ENCODE assay signal across 8 cellular contexts in genomic region chr17:49496183-49496865, GRCh38. TPM values are rescaled to one million over a fixed set of nuclear protein-coding genes. Genes with fewer than 3 reads are reported as not detected.
A peak's percentile ranks its signal among the peaks of the same experiment; 100 is the strongest.
DNase-seq lines count a peak whose midpoint lies in the region; ATAC-seq and TF ChIP-seq lines count a peak whose summit lies in the region.

No MANE protein-coding gene starts in this region.

- H3K36me3 ChIP-seq in BE2C = no peaks in the 10 kb centered on the region
- H3K36me3 ChIP-seq in neural progenitor cell = no peaks in the 10 kb centered on the region

- H3K9me3 ChIP-seq in BE2C = no peaks in the 10 kb centered on the region
- no peaks in the 10 kb centered on the region for H3K9me3 ChIP-seq in neural progenitor cell (ENCODE audit: low read depth)

- no peak overlapping the region for H3K27ac ChIP-seq in foreskin keratinocyte
- H3K27ac ChIP-seq in neural progenitor cell = no peak overlapping the region

- H3K27me3 Mint-ChIP-seq in neural progenitor cell (ENCODE audit: insufficient read depth, low read depth) = peaks cover 64% of the 10 kb centered on the region
- H3K27me3 Mint-ChIP-seq in stimulated activated naive CD8-positive, alpha-beta T cell treated with anti-CD3 and anti-CD28 coated beads, Interleukin-15, Interleukin-2, amounts not matched to agents 100 ng/mL and 50 ng/mL, for 24 hours = peaks cover 60% of the 10 kb centered on the region

- peak overlapping the region; percentile 96 for H2AFZ ChIP-seq in neural progenitor cell (replicated peaks)

- H3K9ac ChIP-seq in neural progenitor cell = no peak overlapping the region

- peaks cover 2% of the 10 kb centered on the region for H3K9me3 Mint-ChIP-seq in neural progenitor cell
- H3K9me3 Mint-ChIP-seq in stimulated activated naive CD8-positive, alpha-beta T cell treated with anti-CD3 and anti-CD28 coated beads, Interleukin-15, Interleukin-2, amounts not matched to agents 100 ng/mL and 50 ng/mL, for 24 hours = no peaks in the 10 kb centered on the region

- peak overlapping the region; percentile 99 for H3K4me2 ChIP-seq in neural progenitor cell

- ATAC-seq in foreskin keratinocyte (peak; percentile 68), HG03469 (IDR thresholded peaks at IDR 0.05; ENCODE audit: unreplicated experiment) (no peak)

- peak overlapping the region; percentile 56 for H3K4me3 ChIP-seq in BE2C (ENCODE audit: low read depth, low read length)
- H3K4me3 ChIP-seq in neural progenitor cell = peak overlapping the region; percentile 88

- H3K4me3 Mint-ChIP-seq in neural progenitor cell = peak overlapping the region; percentile 84
- H3K4me3 Mint-ChIP-seq in stimulated activated naive CD8-positive, alpha-beta T cell treated with anti-CD3 and anti-CD28 coated beads, Interleukin-15, Interleukin-2, amounts not matched to agents 100 ng/mL and 50 ng/mL, for 24 hours = peak overlapping the region; percentile 60

- peaks cover 27% of the 10 kb centered on the region for H3K27me3 ChIP-seq in BE2C
- H3K27me3 ChIP-seq in foreskin keratinocyte = peaks cover 48% of the 10 kb centered on the region
- H3K27me3 ChIP-seq in neural progenitor cell = peaks cover 70% of the 10 kb centered on the region

- H3K36me3 Mint-ChIP-seq in neural progenitor cell = no peaks in the 10 kb centered on the region
- H3K36me3 Mint-ChIP-seq in stimulated activated naive CD8-positive, alpha-beta T cell treated with anti-CD3 and anti-CD28 coated beads, Interleukin-15, Interleukin-2, amounts not matched to agents 100 ng/mL and 50 ng/mL, for 24 hours (ENCODE audit: low read depth) = no peaks in the 10 kb centered on the region

- DNase-seq in BE2C (peak; percentile 92), HCEC 1CT (peak; percentile 34), foreskin keratinocyte (no peak), neural progenitor cell (ENCODE audit: low spot score) (peak; percentile 94)
- DNase-seq in activated effector memory CD4-positive, alpha-beta T cell treated with anti-CD3 and anti-CD28 coated beads, Interleukin-2, amount 50 U/mL, for 16 hours = peak; percentile 93

- H3K4me1 Mint-ChIP-seq in neural progenitor cell = peaks cover 26% of the 10 kb centered on the region
- H3K4me1 Mint-ChIP-seq in stimulated activated naive CD8-positive, alpha-beta T cell treated with anti-CD3 and anti-CD28 coated beads, Interleukin-15, Interleukin-2, amounts not matched to agents 100 ng/mL and 50 ng/mL, for 24 hours (ENCODE audit: low read depth) = peaks cover 17% of the 10 kb centered on the region

- peaks cover 45% of the 10 kb centered on the region for H3F3A ChIP-seq in neural progenitor cell (ENCODE audit: low read depth)

- H3K27ac Mint-ChIP-seq in neural progenitor cell = no peak overlapping the region
- no peak overlapping the region for H3K27ac Mint-ChIP-seq in stimulated activated naive CD8-positive, alpha-beta T cell treated with anti-CD3 and anti-CD28 coated beads, Interleukin-15, Interleukin-2, amounts not matched to agents 100 ng/mL and 50 ng/mL, for 24 hours

- peaks cover 25% of the 10 kb centered on the region for H4K20me1 ChIP-seq in neural progenitor cell (ENCODE audit: low read depth)

- H3K79me2 ChIP-seq in neural progenitor cell (ENCODE audit: low read depth) = no peaks in the 10 kb centered on the region

- H3K4me1 ChIP-seq in BE2C = no peaks in the 10 kb centered on the region
- peaks cover 3% of the 10 kb centered on the region for H3K4me1 ChIP-seq in foreskin keratinocyte
- peaks cover 26% of the 10 kb centered on the region for H3K4me1 ChIP-seq in neural progenitor cell

- peak; percentile 61 for TF ChIP-seq CTCF in BE2C (IDR thresholded peaks at IDR 0.05; ENCODE audit: low read depth, low read length)
- peak; percentile 87 for TF ChIP-seq CTCF in foreskin keratinocyte (conservative IDR thresholded peaks at IDR 0.05)
- peak; percentile 81 for TF ChIP-seq CTCF in neural progenitor cell (IDR thresholded peaks at IDR 0.05)

TF ChIP-seq in PFSK-1, 5 proteins besides CTCF, POLR2A, EP300 and RAD21:
- TF ChIP-seq TAF1 (IDR thresholded peaks at IDR 0.05; ENCODE audit: borderline replicate concordance, insufficient read depth, low read length) (no peak), FOXP2 (optimal IDR thresholded peaks at IDR 0.05; ENCODE audit: borderline replicate concordance, extremely low read depth, extremely low read length, insufficient read depth) (peak; percentile 68)

RNA-seq across cellular contexts. Expression of gene NGFR, which starts 1.2 kb away (rescaled TPM):
- polyA plus RNA-seq in BE2C (2012; ENCODE audit: insufficient read depth, insufficient read length, low read depth) = 0.48 TPM
- polyA plus RNA-seq in PFSK-1 (2012; ENCODE audit: insufficient read length, low read depth) = 82.0 TPM
- total RNA-seq in foreskin keratinocyte (0.95 and 2.7 TPM in 2 replicates), neural progenitor cell (ENCODE audit: low replicate concordance) (6.6 and 18.4 TPM in 2 replicates)
- 0.83 and 2.9 TPM in 2 replicates for polyA plus RNA-seq in foreskin keratinocyte

Comparison
In these comparisons a context has a peak if more than half of its experiments do, and no peak if none do; other contexts are left out.
1. DNase-seq: peak in BE2C (single experiment), HCEC 1CT (single experiment), activated effector memory CD4-positive, alpha-beta T cell treated with anti-CD3 and anti-CD28 coated beads, Interleukin-2, amount 50 U/mL, for 16 hours (single experiment) and neural progenitor cell (single experiment); none in foreskin keratinocyte (0 of 2).
2. Peak in every context shown above with its lines, with median percentiles within 50 percentile points of each other: CTCF ChIP-seq.